16 cellular contexts compared by ENCODE assay signal in genomic region chr11:117218133-117218915, GRCh38. TPM values are rescaled to one million over a fixed set of nuclear protein-coding genes. Genes with fewer than 3 reads are reported as not detected.
DNase-seq lines count a peak whose midpoint lies in the region; ATAC-seq and TF ChIP-seq lines count a peak whose summit lies in the region.
"Had no signal": no experiment of that assay in that cellular context is flagged by ENCODE, and none has a peak within 500 bp of the region (broad histone marks: within the 10 kb centered on the region; RNA-seq: fewer than 3 reads in every experiment).

No MANE protein-coding gene starts in this region.

- H3K27me3 ChIP-seq in upper lobe of right lung, result no peaks in the 10 kb centered on the region

- H3K9me3 ChIP-seq in upper lobe of right lung, result no peaks in the 10 kb centered on the region

- H3K27ac Mint-ChIP-seq in activated naive CD4-positive, alpha-beta T cell treated with anti-CD3 and anti-CD28 coated beads, Interleukin-2, amount 10 ng/mL, durations not matched to agents 7 days and 5 days, result peak overlapping the region; percentile 46
- H3K27ac Mint-ChIP-seq: activated naive CD8-positive, alpha-beta T cell had no signal

- intact Hi-C loops in upper lobe of right lung (cut with DNase I), result no loop called here

- peaks cover 72% of the 10 kb centered on the region for H3K36me3 Mint-ChIP-seq in activated naive CD4-positive, alpha-beta T cell treated with anti-CD3 and anti-CD28 coated beads, Interleukin-2, amount 10 ng/mL, durations not matched to agents 7 days and 5 days

- CTCF ChIA-PET in activated naive CD4-positive, alpha-beta T cell treated with anti-CD3 and anti-CD28 coated beads, Interleukin-2, amount 10 ng/mL, durations not matched to agents 7 days and 5 days (lab: Charles Lee), result interaction anchor here (1.4 to 1.5 kb wide), 2 partner anchors 8 to 486 kb away, joined by 3 to 8 read pairs; no protein-coding TSS in a partner anchor

- no peak overlapping the region for H3K4me3 Mint-ChIP-seq in activated naive CD4-positive, alpha-beta T cell treated with anti-CD3 and anti-CD28 coated beads, Interleukin-2, amount 10 ng/mL, durations not matched to agents 7 days and 5 days
- H3K4me3 Mint-ChIP-seq: activated naive CD8-positive, alpha-beta T cell had no signal

- no peak for DNase-seq in activated naive CD4-positive, alpha-beta T cell treated with anti-CD3 and anti-CD28 coated beads, Interleukin-2, amount 10 ng/mL, durations not matched to agents 7 days and 5 days
- DNase-seq in activated naive CD4-positive, alpha-beta T cell treated with Interleukin-2 at 50 U/mL for 16 hours, result no peak
- DNase-seq in fibroblast of pulmonary artery (ENCODE audit: low read depth) (peak; percentile 88), omental fat pad (ENCODE audit: low spot score) (peak; percentile 21), upper lobe of right lung (peak; percentile 33), GM10266 (ENCODE audit: extremely low spot score) (no peak), AG20443 (ENCODE audit: low spot score) (no peak)
- DNase-seq: activated CD4-positive, CD25-positive, alpha-beta regulatory T cell; EL; NCI-H2171 treated with DMSO at 0.1 percent for 48 hours; RPMI8226; stimulated activated naive CD4-positive, alpha-beta T cell had no signal

- no peaks in the 10 kb centered on the region for H3K27me3 Mint-ChIP-seq in activated naive CD4-positive, alpha-beta T cell treated with anti-CD3 and anti-CD28 coated beads, Interleukin-2, amount 10 ng/mL, durations not matched to agents 7 days and 5 days
- H3K27me3 Mint-ChIP-seq: activated naive CD8-positive, alpha-beta T cell had no signal

- ATAC-seq in omental fat pad (ENCODE audit: low FRiP score) (no peak), upper lobe of right lung (no peak), GM21619 (IDR thresholded peaks at IDR 0.05; ENCODE audit: unreplicated experiment) (no peak)
- ATAC-seq: esophagus mucosa had no signal

- no peaks in the 10 kb centered on the region for H3K9me3 Mint-ChIP-seq in activated naive CD4-positive, alpha-beta T cell treated with anti-CD3 and anti-CD28 coated beads, Interleukin-2, amount 10 ng/mL, durations not matched to agents 7 days and 5 days

- peaks cover 83% of the 10 kb centered on the region for H3K36me3 ChIP-seq in upper lobe of right lung

- H3K27ac ChIP-seq in upper lobe of right lung, result peak overlapping the region; percentile 48

- TF ChIP-seq CTCF in fibroblast of pulmonary artery (IDR thresholded peaks at IDR 0.05; ENCODE audit: low read length, missing control alignments), result no peak
- TF ChIP-seq CTCF in omental fat pad (IDR thresholded peaks at IDR 0.05), result no peak
- no peak for TF ChIP-seq CTCF in upper lobe of right lung (IDR thresholded peaks at IDR 0.05)
- no peak for TF ChIP-seq CTCF in GM10266 (IDR thresholded peaks at IDR 0.05; ENCODE audit: control insufficient read depth, insufficient read depth, low read depth, missing control alignments)

- peaks cover 2% of the 10 kb centered on the region for H3K4me1 Mint-ChIP-seq in activated naive CD4-positive, alpha-beta T cell treated with anti-CD3 and anti-CD28 coated beads, Interleukin-2, amount 10 ng/mL, durations not matched to agents 7 days and 5 days

- H3K4me3 ChIP-seq in fibroblast of pulmonary artery (replicated peaks; ENCODE audit: low read depth, low read length) (no peak overlapping the region), upper lobe of right lung (no peak overlapping the region)
- H3K4me3 ChIP-seq: lung had no signal

- H3K4me1 ChIP-seq in upper lobe of right lung, result peaks cover 30% of the 10 kb centered on the region

RNA-seq across cellular contexts. Expression of gene PCSK7, which starts 13.5 kb away (rescaled TPM):
- total RNA-seq in omental fat pad (10 to 100 TPM; 39.8 to 78.1 (median 50.0) TPM), upper lobe of right lung (57.8 TPM)

RNA-seq across cellular contexts. Expression of gene RNF214, which starts 14.1 kb away (rescaled TPM):
- total RNA-seq in omental fat pad (10 to 100 TPM in 2 of 4 donors, 1 to 10 TPM in 2; 7.7 to 12.1 (median 9.8) TPM), upper lobe of right lung (27.1 TPM)

RNA-seq across cellular contexts. Expression of gene TAGLN, which starts 19.2 kb away (rescaled TPM):
- total RNA-seq in omental fat pad, result 1,000 to 10,000 TPM in 1 of 4 donors, 100 to 1,000 TPM in 3; 731 to 1,161 (median 827) TPM
- total RNA-seq in upper lobe of right lung, result 465 TPM

RNA-seq across cellular contexts. Expression of gene SIDT2, which starts 39.8 kb away (rescaled TPM):
- total RNA-seq in omental fat pad, result 100 to 1,000 TPM in 1 of 4 donors, 10 to 100 TPM in 3; 63.4 to 101 (median 81.1) TPM
- total RNA-seq in upper lobe of right lung, result 107 TPM

Comparison
In these comparisons a context has a peak if more than half of its experiments do, and no peak if none do; other contexts are left out.
1. DNase-seq: peak in fibroblast of pulmonary artery (single experiment), omental fat pad (single experiment) and upper lobe of right lung (single experiment); none in activated naive CD4-positive, alpha-beta T cell treated with anti-CD3 and anti-CD28 coated beads, Interleukin-2, amount 10 ng/mL, durations not matched to agents 7 days and 5 days (single experiment), activated naive CD4-positive, alpha-beta T cell treated with Interleukin-2 at 50 U/mL for 16 hours (single experiment), GM10266 (single experiment) and AG20443 (single experiment).